8 cellular contexts compared by ENCODE assay signal in the genomic region with DNA sequence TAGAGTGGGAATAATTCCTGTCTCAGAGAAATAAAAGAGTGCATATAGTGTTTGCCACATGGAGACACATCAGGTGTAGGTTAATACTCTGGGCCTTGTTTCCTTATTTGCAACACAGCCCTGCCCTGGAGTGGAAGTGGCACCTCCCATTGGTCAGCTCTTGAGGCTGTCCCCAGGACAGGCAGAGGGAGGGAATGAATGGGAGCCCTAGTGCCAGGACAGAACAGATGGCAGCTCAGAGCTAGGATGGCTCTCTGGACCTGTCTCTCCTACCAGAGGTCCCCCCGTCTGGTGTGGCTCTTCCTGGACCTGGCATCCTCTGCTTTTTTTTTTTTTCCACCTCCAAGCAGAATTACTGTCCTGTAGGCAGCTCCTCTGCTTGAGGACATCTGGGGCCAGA. TPM values are rescaled to one million over a fixed set of nuclear protein-coding genes. Genes with fewer than 3 reads are reported as not detected.
DNase-seq lines count a peak whose midpoint lies in the region; ATAC-seq, FAIRE-seq and TF ChIP-seq lines count a peak whose summit lies in the region.

No MANE protein-coding gene starts in this region.

- ATAC-seq in GM12878 (no peak), HG02884 (IDR thresholded peaks at IDR 0.05; ENCODE audit: unreplicated experiment) (no peak)

- H3K9me3 Mint-ChIP-seq in activated CD4-positive, alpha-beta T cell treated with anti-CD3 and anti-CD28 coated beads, Interleukin-2, amount 10 ng/mL, durations not matched to agents 7 days and 5 days: no peaks in the 10 kb centered on the region

- no peak for TF ChIP-seq EP300 in GM12878 (IDR thresholded peaks at IDR 0.05; ENCODE audit: borderline replicate concordance in 1 of 2, control insufficient read depth in 1 of 2, low read depth in 2 of 2, low read length in 2 of 2)
- TF ChIP-seq EP300 in stomach (IDR thresholded peaks at IDR 0.05): no peak

- peak overlapping the region; percentile 62 for H3K4me3 Mint-ChIP-seq in activated CD4-positive, alpha-beta T cell treated with anti-CD3 and anti-CD28 coated beads, Interleukin-2, amount 10 ng/mL, durations not matched to agents 7 days and 5 days

- RAD21 ChIA-PET in GM12878 (lab: Charles Lee; ENCODE audit: unreplicated experiment): no interaction called here

- BruUV-seq in GM12878 (replicated peaks; lab: Mats Ljungman, UMichigan): no TSS peak

- in situ Hi-C loops in GM12878 (cut with MboI): no loop called here

- no peaks in the 10 kb centered on the region; the same call in none of the 2 replicates for H3K79me2 ChIP-seq in GM12878 (ENCODE audit: control insufficient read depth, insufficient read depth, low read length)

- POLR2A ChIA-PET in activated CD4-positive, alpha-beta T cell treated with anti-CD3 and anti-CD28 coated beads, Interleukin-2, amount 10 ng/mL, durations not matched to agents 7 days and 5 days (lab: Charles Lee): no interaction called here
- POLR2A ChIA-PET in GM12878 (lab: Charles Lee): no interaction called here

- H3K27ac Mint-ChIP-seq in activated CD4-positive, alpha-beta T cell treated with anti-CD3 and anti-CD28 coated beads, Interleukin-2, amount 10 ng/mL, durations not matched to agents 7 days and 5 days: peak overlapping the region; percentile 82

- H2AFZ ChIP-seq in GM12878 (ENCODE audit: control insufficient read depth, low read depth, low read length): 0 out of 2 replicates have a peak overlapping the region, but pooled peaks have one; percentile 10

- H3K27ac ChIP-seq in GM12878 (ENCODE audit: control insufficient read depth, insufficient read depth) (no peak overlapping the region), stomach (peak overlapping the region in 2 of 5 donors; percentile 63 to 70)

- no peak overlapping the region for H3K9ac ChIP-seq in GM12878 (ENCODE audit: control insufficient read depth, insufficient read depth, low read length)

- FAIRE-seq in GM12878 (lab: Jason Lieb, UNC): no peak

- peak overlapping the region; percentile 26; the same call in 1 of the 2 replicates for H3K4me2 ChIP-seq in GM12878 (ENCODE audit: control insufficient read depth, insufficient read depth)

- TF ChIP-seq RAD21 in GM12878 (IDR thresholded peaks at IDR 0.05; ENCODE audit: insufficient read depth, low read depth, low read length): no peak

- no peaks in the 10 kb centered on the region for H3K9me3 ChIP-seq in GM12878 (replicated peaks; ENCODE audit: control insufficient read depth, insufficient read depth, low read length)
- no peaks in the 10 kb centered on the region for H3K9me3 ChIP-seq in stomach

- H4K20me1 ChIP-seq in GM12878 (ENCODE audit: control insufficient read depth, insufficient read depth): no peaks in the 10 kb centered on the region; the same call in 1 of the 2 replicates

- no peaks in the 10 kb centered on the region for H3K27me3 ChIP-seq in GM12878 (replicated peaks in 1 of 2; ENCODE audit: control insufficient read depth in 2 of 2, insufficient read depth in 2 of 2, low read length in 1 of 2)
- H3K27me3 ChIP-seq in kidney epithelial cell (ENCODE audit: control insufficient read depth, insufficient read depth, low read length): no peaks in the 10 kb centered on the region
- no peaks in the 10 kb centered on the region for H3K27me3 ChIP-seq in stomach

- no peak for DNase-seq in activated CD4-positive, alpha-beta T cell treated with anti-CD3 and anti-CD28 coated beads, Interleukin-2, amount 10 ng/mL, durations not matched to agents 7 days and 5 days
- DNase-seq in activated CD4-positive, alpha-beta T cell treated with anti-CD3 and anti-CD28 coated beads for 48 hours: no peak
- DNase-seq in GM12878 (ENCODE audit: low read depth, low spot score) (no peak), kidney epithelial cell (ENCODE audit: low read depth) (no peak), stomach (no peak), Kasumi-1 (lab: John Stamatoyannopoulos, UW) (no peak)
- DNase-seq in effector CD8-positive, alpha-beta T cell (lab: John Stamatoyannopoulos, UW): no peak

- H3K27me3 Mint-ChIP-seq in activated CD4-positive, alpha-beta T cell treated with anti-CD3 and anti-CD28 coated beads, Interleukin-2, amount 10 ng/mL, durations not matched to agents 7 days and 5 days: no peaks in the 10 kb centered on the region

- TF ChIP-seq POLR2A in GM12878 (IDR thresholded peaks at IDR 0.05; ENCODE audit: low read depth, low read length): no peak
- TF ChIP-seq POLR2A in stomach (IDR thresholded peaks at IDR 0.05): no peak

- no peak for TF ChIP-seq CTCF in GM12878 (IDR thresholded peaks at IDR 0.05 in 2 of 3, conservative IDR thresholded peaks at IDR 0.05 in 1 of 3; ENCODE audit: control insufficient read depth in 2 of 3, extremely low read depth in 1 of 3, insufficient read depth in 1 of 3, low read depth in 3 of 3, low read length in 3 of 3)
- TF ChIP-seq CTCF in kidney epithelial cell (IDR thresholded peaks at IDR 0.05; ENCODE audit: insufficient read depth, low read length, poor library complexity, severe bottlenecking): no peak
- TF ChIP-seq CTCF in stomach (IDR thresholded peaks at IDR 0.05): no peak

- CTCF ChIA-PET in activated CD4-positive, alpha-beta T cell treated with anti-CD3 and anti-CD28 coated beads, Interleukin-2, amount 10 ng/mL, durations not matched to agents 7 days and 5 days (lab: Charles Lee): interaction anchor here (1.0 to 1.4 kb wide), 6 partner anchors 9 to 272 kb away, joined by 3 to 5 read pairs (median 3); no protein-coding TSS in a partner anchor
- CTCF ChIA-PET in GM12878 (lab: Yijun Ruan, JAX): interaction anchor here (3.0 kb wide), 1 partner anchor 25 kb away, joined by 12 read pairs; no protein-coding TSS in a partner anchor

- peaks cover 6% of the 10 kb centered on the region for H3K36me3 Mint-ChIP-seq in activated CD4-positive, alpha-beta T cell treated with anti-CD3 and anti-CD28 coated beads, Interleukin-2, amount 10 ng/mL, durations not matched to agents 7 days and 5 days (ENCODE audit: low read depth)

- H3K36me3 ChIP-seq in GM12878 (ENCODE audit: control insufficient read depth in 2 of 2, insufficient read depth in 2 of 2, low read length in 1 of 2): peaks cover 8 to 17% of the 10 kb centered on the region in 2 experiments; a peak in 3 of 4 replicates
- no peaks in the 10 kb centered on the region for H3K36me3 ChIP-seq in kidney epithelial cell (ENCODE audit: control insufficient read depth, insufficient read depth, low read length)
- peaks cover 0 to 32% (median 8%) of the 10 kb centered on the region in 4 donors for H3K36me3 ChIP-seq in stomach

- WGBS in GM12878 (ENCODE audit: insufficient coverage, insufficient replicate concordance, low lambda C conversion rate, missing lambda C conversion rate): no CpG with 5 or more reads among the region's 1 CpG
- 29 to 89% (median 65%) methylated on average over 1 of the region's 1 CpG for WGBS in stomach, 5 donors

- SMC1A ChIA-PET in GM12878 (lab: Charles Lee; ENCODE audit: uncharacterized antibody, unreplicated experiment): interaction anchor here (1.1 to 1.7 kb wide), 3 partner anchors 9 to 44 kb away, joined by 3 to 4 read pairs (median 4); partner anchors contain the start of gene PIK3IP1

- H3K4me1 Mint-ChIP-seq in activated CD4-positive, alpha-beta T cell treated with anti-CD3 and anti-CD28 coated beads, Interleukin-2, amount 10 ng/mL, durations not matched to agents 7 days and 5 days: peaks cover 43% of the 10 kb centered on the region

- H3K4me1 ChIP-seq in GM12878 (ENCODE audit: control insufficient read depth, insufficient read depth, low read length): no peaks in the 10 kb centered on the region
- peaks cover 62 to 96% (median 76%) of the 10 kb centered on the region in 4 donors for H3K4me1 ChIP-seq in stomach

- intact Hi-C loops in GM12878 (cut with micrococcal nuclease; ENCODE audit: unreplicated experiment): no loop called here
- intact Hi-C loops in stomach (cut with DNase I; ENCODE audit: low total_unique reads): no loop called here

- H3K4me3 ChIP-seq in GM12878: no peak overlapping the region
- peak overlapping the region; percentile 66 for H3K4me3 ChIP-seq in kidney epithelial cell (ENCODE audit: low read depth, low read length)
- H3K4me3 ChIP-seq in stomach: peak overlapping the region; percentile 39 to 46 (median 43)

RNA-seq across cellular contexts. Expression of gene LIMK2, which starts 35.6 kb away (rescaled TPM):
- total RNA-seq in activated CD4-positive, alpha-beta T cell treated with anti-CD3 and anti-CD28 coated beads, Interleukin-2, amount 10 ng/mL, durations not matched to agents 7 days and 5 days: 10 to 100 TPM; 48.6 to 54.5 TPM
- total RNA-seq in GM12878 (2013; cell fraction: nucleolus; rRNA removed): 97.5 and 99.4 TPM in 2 replicates
- total RNA-seq in GM12878 (2014; rRNA removed) (32.3 and 34.9 TPM in 2 replicates), GM12878 (2014; rRNA removed; fragmentation: Illumina TruSeq; extraction: Trizol) (21.1 and 23.7 TPM in 2 replicates), GM12878 (2021) (33.5 and 40.4 TPM in 2 replicates), kidney epithelial cell (37.2 and 41.4 TPM in 2 replicates), stomach (100 to 1,000 TPM in 3 of 5 donors, 10 to 100 TPM in 2; 96.3 to 541 (median 124) TPM)
- polyA plus RNA-seq in GM12878 (2011; ENCODE audit: low read depth): 8.4 TPM
- polyA plus RNA-seq in GM12878 (2011; rRNA removed) (8.1 and 12.1 TPM in 2 replicates), GM12878 (2014; fragmentation: Illumina TruSeq; extraction: Trizol) (20.6 and 29.8 TPM in 2 replicates), GM12878 (2014; fragmentation: Nextera tagmentation; extraction: Ambion mirVana) (1 to 10 TPM; 2.9 to 5.0 TPM), GM12878 (2014; rRNA removed) (23.3 and 24.2 TPM in 2 replicates), GM12878 (2016; fragmentation: Nextera tagmentation; extraction: Ambion mirVana) (10 to 100 TPM; 31.2 to 32.2 TPM), stomach (10 to 100 TPM; 19.9 to 26.6 (median 24.0) TPM)
- 13.1 and 15.4 TPM in 2 replicates for polyA plus RNA-seq in GM12878 (2011; cell fraction: cytosol; rRNA removed)
- 26.8 and 55.4 TPM in 2 replicates for polyA plus RNA-seq in GM12878 (2011; cell fraction: nucleus; rRNA removed)
- polyA plus RNA-seq in GM12878 (2012): 13.0 and 13.5 TPM in 2 replicates
- 17.8 and 24.2 TPM in 2 replicates for polyA minus RNA-seq in GM12878 (2011; rRNA and poly(A)+ RNA removed)
- 4.1 and 5.8 TPM in 2 replicates for polyA minus RNA-seq in GM12878 (2011; cell fraction: cytosol; rRNA and poly(A)+ RNA removed)
- polyA minus RNA-seq in GM12878 (2011; cell fraction: nucleus; rRNA and poly(A)+ RNA removed): 17.0 and 28.4 TPM in 2 replicates

RNA-seq across cellular contexts. Expression of gene PIK3IP1, which starts 44.6 kb away (rescaled TPM):
- total RNA-seq in activated CD4-positive, alpha-beta T cell treated with anti-CD3 and anti-CD28 coated beads, Interleukin-2, amount 10 ng/mL, durations not matched to agents 7 days and 5 days: 10 to 100 TPM; 56.0 to 63.0 TPM
- total RNA-seq in GM12878 (2013; cell fraction: nucleolus; rRNA removed): 20.7 and 25.3 TPM in 2 replicates
- total RNA-seq in GM12878 (2014; rRNA removed): 3.4 and 3.6 TPM in 2 replicates
- total RNA-seq in GM12878 (2014; rRNA removed; fragmentation: Illumina TruSeq; extraction: Trizol): 2.3 and 2.6 TPM in 2 replicates
- total RNA-seq in GM12878 (2021): 3.8 and 4.1 TPM in 2 replicates
- 4.0 TPM for polyA plus RNA-seq in GM12878 (2011; ENCODE audit: low read depth)
- polyA plus RNA-seq in GM12878 (2011; rRNA removed): 5.6 and 6.5 TPM in 2 replicates
- 5.9 and 6.6 TPM in 2 replicates for polyA plus RNA-seq in GM12878 (2011; cell fraction: cytosol; rRNA removed)
- polyA plus RNA-seq in GM12878 (2011; cell fraction: nucleus; rRNA removed): 7.6 and 10.6 TPM in 2 replicates
- 6.1 and 8.8 TPM in 2 replicates for polyA plus RNA-seq in GM12878 (2012)
- 1.2 and 2.4 TPM in 2 replicates for polyA plus RNA-seq in GM12878 (2014; fragmentation: Illumina TruSeq; extraction: Trizol)
- polyA plus RNA-seq in GM12878 (2014; fragmentation: Nextera tagmentation; extraction: Ambion mirVana): under 1 TPM; 0.77 to 0.80 TPM
- 2.4 and 2.9 TPM in 2 replicates for polyA plus RNA-seq in GM12878 (2014; rRNA removed)
- 1 to 10 TPM; 3.0 to 3.1 TPM for polyA plus RNA-seq in GM12878 (2016; fragmentation: Nextera tagmentation; extraction: Ambion mirVana)
- 4.2 and 7.3 TPM in 2 replicates for polyA minus RNA-seq in GM12878 (2011; rRNA and poly(A)+ RNA removed)
- 2.0 and 2.4 TPM in 2 replicates for polyA minus RNA-seq in GM12878 (2011; cell fraction: cytosol; rRNA and poly(A)+ RNA removed)
- polyA minus RNA-seq in GM12878 (2011; cell fraction: nucleus; rRNA and poly(A)+ RNA removed): 6.4 and 8.6 TPM in 2 replicates
- 14.0 and 17.5 TPM in 2 replicates for total RNA-seq in kidney epithelial cell
- total RNA-seq in stomach: 10 to 100 TPM in 3 of 5 donors, 1 to 10 TPM in 2; 3.5 to 53.0 (median 20.5) TPM
- polyA plus RNA-seq in stomach: 1 to 10 TPM; 6.6 to 8.5 (median 7.6) TPM
